ENCODE assay signal across 2 cellular contexts in the genomic region with DNA sequence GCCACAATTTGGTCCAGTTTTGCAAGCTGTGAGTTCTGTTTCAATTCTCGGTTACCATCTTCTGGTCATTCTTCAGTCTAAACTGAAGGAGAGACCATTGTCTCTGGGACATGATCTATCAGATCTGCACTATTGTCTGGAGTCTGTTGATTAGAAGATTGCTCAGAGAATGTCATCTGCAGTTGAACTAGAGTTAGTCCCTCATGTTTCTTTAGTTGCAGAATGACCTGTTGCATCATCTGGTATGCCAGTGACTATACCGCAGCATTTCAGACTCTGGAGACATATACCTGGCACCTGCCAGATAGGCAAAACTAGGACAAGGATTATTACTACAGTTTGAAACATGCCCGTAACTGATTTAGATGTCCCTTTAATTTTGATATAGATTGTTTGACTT.
TF ChIP-seq lines count a peak whose summit lies in the region.

No MANE protein-coding gene starts in this region.

TF ChIP-seq in GM23338, 12 proteins besides CTCF, POLR2A, EP300 and RAD21 (continued from another document):
- TF ChIP-seq, protein P1, sequence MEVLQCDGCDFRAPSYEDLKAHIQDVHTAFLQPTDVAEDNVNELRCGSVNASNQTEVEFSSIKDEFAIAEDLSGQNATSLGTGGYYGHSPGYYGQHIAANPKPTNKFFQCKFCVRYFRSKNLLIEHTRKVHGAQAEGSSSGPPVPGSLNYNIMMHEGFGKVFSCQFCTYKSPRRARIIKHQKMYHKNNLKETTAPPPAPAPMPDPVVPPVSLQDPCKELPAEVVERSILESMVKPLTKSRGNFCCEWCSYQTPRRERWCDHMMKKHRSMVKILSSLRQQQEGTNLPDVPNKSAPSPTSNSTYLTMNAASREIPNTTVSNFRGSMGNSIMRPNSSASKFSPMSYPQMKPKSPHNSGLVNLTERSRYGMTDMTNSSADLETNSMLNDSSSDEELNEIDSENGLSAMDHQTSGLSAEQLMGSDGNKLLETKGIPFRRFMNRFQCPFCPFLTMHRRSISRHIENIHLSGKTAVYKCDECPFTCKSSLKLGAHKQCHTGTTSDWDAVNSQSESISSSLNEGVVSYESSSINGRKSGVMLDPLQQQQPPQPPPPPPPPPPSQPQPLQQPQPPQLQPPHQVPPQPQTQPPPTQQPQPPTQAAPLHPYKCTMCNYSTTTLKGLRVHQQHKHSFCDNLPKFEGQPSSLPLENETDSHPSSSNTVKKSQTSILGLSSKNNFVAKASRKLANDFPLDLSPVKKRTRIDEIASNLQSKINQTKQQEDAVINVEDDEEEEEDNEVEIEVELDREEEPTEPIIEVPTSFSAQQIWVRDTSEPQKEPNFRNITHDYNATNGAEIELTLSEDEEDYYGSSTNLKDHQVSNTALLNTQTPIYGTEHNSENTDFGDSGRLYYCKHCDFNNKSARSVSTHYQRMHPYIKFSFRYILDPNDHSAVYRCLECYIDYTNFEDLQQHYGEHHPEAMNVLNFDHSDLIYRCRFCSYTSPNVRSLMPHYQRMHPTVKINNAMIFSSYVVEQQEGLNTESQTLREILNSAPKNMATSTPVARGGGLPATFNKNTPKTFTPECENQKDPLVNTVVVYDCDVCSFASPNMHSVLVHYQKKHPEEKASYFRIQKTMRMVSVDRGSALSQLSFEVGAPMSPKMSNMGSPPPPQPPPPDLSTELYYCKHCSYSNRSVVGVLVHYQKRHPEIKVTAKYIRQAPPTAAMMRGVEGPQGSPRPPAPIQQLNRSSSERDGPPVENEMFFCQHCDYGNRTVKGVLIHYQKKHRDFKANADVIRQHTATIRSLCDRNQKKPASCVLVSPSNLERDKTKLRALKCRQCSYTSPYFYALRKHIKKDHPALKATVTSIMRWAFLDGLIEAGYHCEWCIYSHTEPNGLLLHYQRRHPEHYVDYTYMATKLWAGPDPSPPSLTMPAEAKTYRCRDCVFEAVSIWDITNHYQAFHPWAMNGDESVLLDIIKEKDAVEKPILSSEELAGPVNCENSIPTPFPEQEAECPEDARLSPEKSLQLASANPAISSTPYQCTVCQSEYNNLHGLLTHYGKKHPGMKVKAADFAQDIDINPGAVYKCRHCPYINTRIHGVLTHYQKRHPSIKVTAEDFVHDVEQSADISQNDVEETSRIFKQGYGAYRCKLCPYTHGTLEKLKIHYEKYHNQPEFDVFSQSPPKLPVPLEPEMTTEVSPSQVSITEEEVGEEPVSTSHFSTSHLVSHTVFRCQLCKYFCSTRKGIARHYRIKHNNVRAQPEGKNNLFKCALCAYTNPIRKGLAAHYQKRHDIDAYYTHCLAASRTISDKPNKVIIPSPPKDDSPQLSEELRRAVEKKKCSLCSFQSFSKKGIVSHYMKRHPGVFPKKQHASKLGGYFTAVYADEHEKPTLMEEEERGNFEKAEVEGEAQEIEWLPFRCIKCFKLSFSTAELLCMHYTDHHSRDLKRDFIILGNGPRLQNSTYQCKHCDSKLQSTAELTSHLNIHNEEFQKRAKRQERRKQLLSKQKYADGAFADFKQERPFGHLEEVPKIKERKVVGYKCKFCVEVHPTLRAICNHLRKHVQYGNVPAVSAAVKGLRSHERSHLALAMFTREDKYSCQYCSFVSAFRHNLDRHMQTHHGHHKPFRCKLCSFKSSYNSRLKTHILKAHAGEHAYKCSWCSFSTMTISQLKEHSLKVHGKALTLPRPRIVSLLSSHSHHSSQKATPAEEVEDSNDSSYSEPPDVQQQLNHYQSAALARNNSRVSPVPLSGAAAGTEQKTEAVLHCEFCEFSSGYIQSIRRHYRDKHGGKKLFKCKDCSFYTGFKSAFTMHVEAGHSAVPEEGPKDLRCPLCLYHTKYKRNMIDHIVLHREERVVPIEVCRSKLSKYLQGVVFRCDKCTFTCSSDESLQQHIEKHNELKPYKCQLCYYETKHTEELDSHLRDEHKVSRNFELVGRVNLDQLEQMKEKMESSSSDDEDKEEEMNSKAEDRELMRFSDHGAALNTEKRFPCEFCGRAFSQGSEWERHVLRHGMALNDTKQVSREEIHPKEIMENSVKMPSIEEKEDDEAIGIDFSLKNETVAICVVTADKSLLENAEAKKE (CRISPR knock-in tag; IDR thresholded peaks at IDR 0.05): no peak
- TF ChIP-seq, protein P2, sequence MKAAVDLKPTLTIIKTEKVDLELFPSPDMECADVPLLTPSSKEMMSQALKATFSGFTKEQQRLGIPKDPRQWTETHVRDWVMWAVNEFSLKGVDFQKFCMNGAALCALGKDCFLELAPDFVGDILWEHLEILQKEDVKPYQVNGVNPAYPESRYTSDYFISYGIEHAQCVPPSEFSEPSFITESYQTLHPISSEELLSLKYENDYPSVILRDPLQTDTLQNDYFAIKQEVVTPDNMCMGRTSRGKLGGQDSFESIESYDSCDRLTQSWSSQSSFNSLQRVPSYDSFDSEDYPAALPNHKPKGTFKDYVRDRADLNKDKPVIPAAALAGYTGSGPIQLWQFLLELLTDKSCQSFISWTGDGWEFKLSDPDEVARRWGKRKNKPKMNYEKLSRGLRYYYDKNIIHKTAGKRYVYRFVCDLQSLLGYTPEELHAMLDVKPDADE (IDR thresholded peaks at IDR 0.05): no peak
- TF ChIP-seq ZNF114 (CRISPR knock-in tag; IDR thresholded peaks at IDR 0.05): no peak
- TF ChIP-seq, protein P3, sequence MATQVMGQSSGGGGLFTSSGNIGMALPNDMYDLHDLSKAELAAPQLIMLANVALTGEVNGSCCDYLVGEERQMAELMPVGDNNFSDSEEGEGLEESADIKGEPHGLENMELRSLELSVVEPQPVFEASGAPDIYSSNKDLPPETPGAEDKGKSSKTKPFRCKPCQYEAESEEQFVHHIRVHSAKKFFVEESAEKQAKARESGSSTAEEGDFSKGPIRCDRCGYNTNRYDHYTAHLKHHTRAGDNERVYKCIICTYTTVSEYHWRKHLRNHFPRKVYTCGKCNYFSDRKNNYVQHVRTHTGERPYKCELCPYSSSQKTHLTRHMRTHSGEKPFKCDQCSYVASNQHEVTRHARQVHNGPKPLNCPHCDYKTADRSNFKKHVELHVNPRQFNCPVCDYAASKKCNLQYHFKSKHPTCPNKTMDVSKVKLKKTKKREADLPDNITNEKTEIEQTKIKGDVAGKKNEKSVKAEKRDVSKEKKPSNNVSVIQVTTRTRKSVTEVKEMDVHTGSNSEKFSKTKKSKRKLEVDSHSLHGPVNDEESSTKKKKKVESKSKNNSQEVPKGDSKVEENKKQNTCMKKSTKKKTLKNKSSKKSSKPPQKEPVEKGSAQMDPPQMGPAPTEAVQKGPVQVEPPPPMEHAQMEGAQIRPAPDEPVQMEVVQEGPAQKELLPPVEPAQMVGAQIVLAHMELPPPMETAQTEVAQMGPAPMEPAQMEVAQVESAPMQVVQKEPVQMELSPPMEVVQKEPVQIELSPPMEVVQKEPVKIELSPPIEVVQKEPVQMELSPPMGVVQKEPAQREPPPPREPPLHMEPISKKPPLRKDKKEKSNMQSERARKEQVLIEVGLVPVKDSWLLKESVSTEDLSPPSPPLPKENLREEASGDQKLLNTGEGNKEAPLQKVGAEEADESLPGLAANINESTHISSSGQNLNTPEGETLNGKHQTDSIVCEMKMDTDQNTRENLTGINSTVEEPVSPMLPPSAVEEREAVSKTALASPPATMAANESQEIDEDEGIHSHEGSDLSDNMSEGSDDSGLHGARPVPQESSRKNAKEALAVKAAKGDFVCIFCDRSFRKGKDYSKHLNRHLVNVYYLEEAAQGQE (IDR thresholded peaks at IDR 0.05; ENCODE audit: unreplicated experiment): no peak

TF ChIP-seq in K562, 482 proteins besides CTCF, POLR2A, EP300 and RAD21 (continued from another document and continues in another):
- TF ChIP-seq, protein P4, sequence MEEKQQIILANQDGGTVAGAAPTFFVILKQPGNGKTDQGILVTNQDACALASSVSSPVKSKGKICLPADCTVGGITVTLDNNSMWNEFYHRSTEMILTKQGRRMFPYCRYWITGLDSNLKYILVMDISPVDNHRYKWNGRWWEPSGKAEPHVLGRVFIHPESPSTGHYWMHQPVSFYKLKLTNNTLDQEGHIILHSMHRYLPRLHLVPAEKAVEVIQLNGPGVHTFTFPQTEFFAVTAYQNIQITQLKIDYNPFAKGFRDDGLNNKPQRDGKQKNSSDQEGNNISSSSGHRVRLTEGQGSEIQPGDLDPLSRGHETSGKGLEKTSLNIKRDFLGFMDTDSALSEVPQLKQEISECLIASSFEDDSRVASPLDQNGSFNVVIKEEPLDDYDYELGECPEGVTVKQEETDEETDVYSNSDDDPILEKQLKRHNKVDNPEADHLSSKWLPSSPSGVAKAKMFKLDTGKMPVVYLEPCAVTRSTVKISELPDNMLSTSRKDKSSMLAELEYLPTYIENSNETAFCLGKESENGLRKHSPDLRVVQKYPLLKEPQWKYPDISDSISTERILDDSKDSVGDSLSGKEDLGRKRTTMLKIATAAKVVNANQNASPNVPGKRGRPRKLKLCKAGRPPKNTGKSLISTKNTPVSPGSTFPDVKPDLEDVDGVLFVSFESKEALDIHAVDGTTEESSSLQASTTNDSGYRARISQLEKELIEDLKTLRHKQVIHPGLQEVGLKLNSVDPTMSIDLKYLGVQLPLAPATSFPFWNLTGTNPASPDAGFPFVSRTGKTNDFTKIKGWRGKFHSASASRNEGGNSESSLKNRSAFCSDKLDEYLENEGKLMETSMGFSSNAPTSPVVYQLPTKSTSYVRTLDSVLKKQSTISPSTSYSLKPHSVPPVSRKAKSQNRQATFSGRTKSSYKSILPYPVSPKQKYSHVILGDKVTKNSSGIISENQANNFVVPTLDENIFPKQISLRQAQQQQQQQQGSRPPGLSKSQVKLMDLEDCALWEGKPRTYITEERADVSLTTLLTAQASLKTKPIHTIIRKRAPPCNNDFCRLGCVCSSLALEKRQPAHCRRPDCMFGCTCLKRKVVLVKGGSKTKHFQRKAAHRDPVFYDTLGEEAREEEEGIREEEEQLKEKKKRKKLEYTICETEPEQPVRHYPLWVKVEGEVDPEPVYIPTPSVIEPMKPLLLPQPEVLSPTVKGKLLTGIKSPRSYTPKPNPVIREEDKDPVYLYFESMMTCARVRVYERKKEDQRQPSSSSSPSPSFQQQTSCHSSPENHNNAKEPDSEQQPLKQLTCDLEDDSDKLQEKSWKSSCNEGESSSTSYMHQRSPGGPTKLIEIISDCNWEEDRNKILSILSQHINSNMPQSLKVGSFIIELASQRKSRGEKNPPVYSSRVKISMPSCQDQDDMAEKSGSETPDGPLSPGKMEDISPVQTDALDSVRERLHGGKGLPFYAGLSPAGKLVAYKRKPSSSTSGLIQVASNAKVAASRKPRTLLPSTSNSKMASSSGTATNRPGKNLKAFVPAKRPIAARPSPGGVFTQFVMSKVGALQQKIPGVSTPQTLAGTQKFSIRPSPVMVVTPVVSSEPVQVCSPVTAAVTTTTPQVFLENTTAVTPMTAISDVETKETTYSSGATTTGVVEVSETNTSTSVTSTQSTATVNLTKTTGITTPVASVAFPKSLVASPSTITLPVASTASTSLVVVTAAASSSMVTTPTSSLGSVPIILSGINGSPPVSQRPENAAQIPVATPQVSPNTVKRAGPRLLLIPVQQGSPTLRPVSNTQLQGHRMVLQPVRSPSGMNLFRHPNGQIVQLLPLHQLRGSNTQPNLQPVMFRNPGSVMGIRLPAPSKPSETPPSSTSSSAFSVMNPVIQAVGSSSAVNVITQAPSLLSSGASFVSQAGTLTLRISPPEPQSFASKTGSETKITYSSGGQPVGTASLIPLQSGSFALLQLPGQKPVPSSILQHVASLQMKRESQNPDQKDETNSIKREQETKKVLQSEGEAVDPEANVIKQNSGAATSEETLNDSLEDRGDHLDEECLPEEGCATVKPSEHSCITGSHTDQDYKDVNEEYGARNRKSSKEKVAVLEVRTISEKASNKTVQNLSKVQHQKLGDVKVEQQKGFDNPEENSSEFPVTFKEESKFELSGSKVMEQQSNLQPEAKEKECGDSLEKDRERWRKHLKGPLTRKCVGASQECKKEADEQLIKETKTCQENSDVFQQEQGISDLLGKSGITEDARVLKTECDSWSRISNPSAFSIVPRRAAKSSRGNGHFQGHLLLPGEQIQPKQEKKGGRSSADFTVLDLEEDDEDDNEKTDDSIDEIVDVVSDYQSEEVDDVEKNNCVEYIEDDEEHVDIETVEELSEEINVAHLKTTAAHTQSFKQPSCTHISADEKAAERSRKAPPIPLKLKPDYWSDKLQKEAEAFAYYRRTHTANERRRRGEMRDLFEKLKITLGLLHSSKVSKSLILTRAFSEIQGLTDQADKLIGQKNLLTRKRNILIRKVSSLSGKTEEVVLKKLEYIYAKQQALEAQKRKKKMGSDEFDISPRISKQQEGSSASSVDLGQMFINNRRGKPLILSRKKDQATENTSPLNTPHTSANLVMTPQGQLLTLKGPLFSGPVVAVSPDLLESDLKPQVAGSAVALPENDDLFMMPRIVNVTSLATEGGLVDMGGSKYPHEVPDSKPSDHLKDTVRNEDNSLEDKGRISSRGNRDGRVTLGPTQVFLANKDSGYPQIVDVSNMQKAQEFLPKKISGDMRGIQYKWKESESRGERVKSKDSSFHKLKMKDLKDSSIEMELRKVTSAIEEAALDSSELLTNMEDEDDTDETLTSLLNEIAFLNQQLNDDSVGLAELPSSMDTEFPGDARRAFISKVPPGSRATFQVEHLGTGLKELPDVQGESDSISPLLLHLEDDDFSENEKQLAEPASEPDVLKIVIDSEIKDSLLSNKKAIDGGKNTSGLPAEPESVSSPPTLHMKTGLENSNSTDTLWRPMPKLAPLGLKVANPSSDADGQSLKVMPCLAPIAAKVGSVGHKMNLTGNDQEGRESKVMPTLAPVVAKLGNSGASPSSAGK (IDR thresholded peaks at IDR 0.05): no peak
- no peak for TF ChIP-seq ZNF217 (CRISPR knock-in tag; IDR thresholded peaks at IDR 0.05)
- no peak for TF ChIP-seq POLR2G (IDR thresholded peaks at IDR 0.05; ENCODE audit: low read depth, low read length)
- TF ChIP-seq RUNX1 (IDR thresholded peaks at IDR 0.05; ENCODE audit: low read depth): no peak
- TF ChIP-seq CREB1 (IDR thresholded peaks at IDR 0.05): no peak
- no peak for TF ChIP-seq CREB1 (CRISPR knock-in tag; IDR thresholded peaks at IDR 0.05)
- TF ChIP-seq DACH1 (IDR thresholded peaks at IDR 0.05; ENCODE audit: partially characterized antibody): no peak
- no peak for TF ChIP-seq MCM7 (IDR thresholded peaks at IDR 0.05)
- TF ChIP-seq CBX5 (IDR thresholded peaks at IDR 0.05; ENCODE audit: borderline replicate concordance, low read depth): no peak
- TF ChIP-seq, protein P5, sequence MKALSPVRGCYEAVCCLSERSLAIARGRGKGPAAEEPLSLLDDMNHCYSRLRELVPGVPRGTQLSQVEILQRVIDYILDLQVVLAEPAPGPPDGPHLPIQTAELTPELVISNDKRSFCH (CRISPR knock-in tag; IDR thresholded peaks at IDR 0.05): no peak
- TF ChIP-seq, protein P5 (tag; IDR thresholded peaks at IDR 0.05): no peak
- TF ChIP-seq NFIX (CRISPR knock-in tag; IDR thresholded peaks at IDR 0.05; ENCODE audit: low read depth): no peak
- no peak for TF ChIP-seq POLR2H (tag; IDR thresholded peaks at IDR 0.05; ENCODE audit: low read depth)
- TF ChIP-seq, protein P6, sequence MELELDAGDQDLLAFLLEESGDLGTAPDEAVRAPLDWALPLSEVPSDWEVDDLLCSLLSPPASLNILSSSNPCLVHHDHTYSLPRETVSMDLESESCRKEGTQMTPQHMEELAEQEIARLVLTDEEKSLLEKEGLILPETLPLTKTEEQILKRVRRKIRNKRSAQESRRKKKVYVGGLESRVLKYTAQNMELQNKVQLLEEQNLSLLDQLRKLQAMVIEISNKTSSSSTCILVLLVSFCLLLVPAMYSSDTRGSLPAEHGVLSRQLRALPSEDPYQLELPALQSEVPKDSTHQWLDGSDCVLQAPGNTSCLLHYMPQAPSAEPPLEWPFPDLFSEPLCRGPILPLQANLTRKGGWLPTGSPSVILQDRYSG (tag; conservative IDR thresholded peaks at IDR 0.05; ENCODE audit: low read depth): no peak
- no peak for TF ChIP-seq BDP1 (IDR thresholded peaks at IDR 0.05; ENCODE audit: insufficient read depth, insufficient read length)
- no peak for TF ChIP-seq RBM25 (IDR thresholded peaks at IDR 0.05; ENCODE audit: low read depth, low read length, severe bottlenecking)
- TF ChIP-seq ZSCAN32 (CRISPR knock-in tag; IDR thresholded peaks at IDR 0.05): 0 out of 2 replicates have a peak, but pooled peaks have one; percentile 18
- TF ChIP-seq SOX6 (IDR thresholded peaks at IDR 0.05): peak; percentile 71
- no peak for TF ChIP-seq ZNF644 (tag; IDR thresholded peaks at IDR 0.05; ENCODE audit: low read depth)
- no peak for TF ChIP-seq JUN (IDR thresholded peaks at IDR 0.05; ENCODE audit: borderline replicate concordance, low read depth, low read length)
- no peak for TF ChIP-seq JUN (CRISPR knock-in tag; IDR thresholded peaks at IDR 0.05; ENCODE audit: borderline replicate concordance)
